ENCODE assay signal across 27 cellular contexts in genomic region chr1:47340227-47340626, GRCh38. TPM values are rescaled to one million over a fixed set of nuclear protein-coding genes. Genes with fewer than 3 reads are reported as not detected.
A peak's percentile ranks its signal among the peaks of the same experiment; 100 is the strongest.
DNase-seq lines count a peak whose midpoint lies in the region; ATAC-seq, FAIRE-seq and TF ChIP-seq lines count a peak whose summit lies in the region.
"Had no signal": no experiment of that assay in that cellular context is flagged by ENCODE, and none has a peak within 500 bp of the region (broad histone marks: within the 10 kb centered on the region; RNA-seq: fewer than 3 reads in every experiment).

No MANE protein-coding gene starts in this region.

- no peak overlapping the region for H2AK5ac ChIP-seq in H9 (ENCODE audit: insufficient read length, low read length)

- H3K27me3 ChIP-seq in H9 (ENCODE audit: insufficient read depth, low read length) = no peaks in the 10 kb centered on the region
- H3K27me3 ChIP-seq in K562 (ENCODE audit: control insufficient read depth in 2 of 2, insufficient read depth in 2 of 2, low read length in 2 of 2) = no peaks in the 10 kb centered on the region
- no peaks in the 10 kb centered on the region for H3K27me3 ChIP-seq in CD4-positive, alpha-beta T cell (ENCODE audit: control insufficient read depth, insufficient read depth, low read length)
- H3K27me3 ChIP-seq: gastroesophageal sphincter, hepatocyte, right atrium auricular region, spleen, tibial artery had no signal

- ATAC-seq in K562 = no peak
- ATAC-seq in left lobe of liver = peak; percentile 86
- no peak for ATAC-seq in CD4-positive, alpha-beta T cell (ENCODE audit: poor library complexity)
- no peak for ATAC-seq in HG03378 (IDR thresholded peaks at IDR 0.05; ENCODE audit: unreplicated experiment)
- ATAC-seq: effector memory CD8-positive, alpha-beta T cell; gastroesophageal sphincter; SK-N-SH treated with all-trans-retinoic acid at 6 μM for 48 hours had no signal

- H3K79me2 ChIP-seq in H9 (ENCODE audit: insufficient read depth, low read length) = peaks cover 4% of the 10 kb centered on the region
- H3K79me2 ChIP-seq in K562 (ENCODE audit: control insufficient read depth, insufficient read depth, low read length) = peaks cover 92% of the 10 kb centered on the region

- no peak for TF ChIP-seq POLR2A in K562 (conservative IDR thresholded peaks at IDR 0.05)

- H3T11ph ChIP-seq in H9 (ENCODE audit: low read length) = no peak overlapping the region

- no peak overlapping the region for H4K91ac ChIP-seq in H9 (ENCODE audit: insufficient read length, low read depth, low read length)

- no peaks in the 10 kb centered on the region for H3K4me1 ChIP-seq in H9 (ENCODE audit: insufficient read depth, low read length)
- H3K4me1 ChIP-seq in K562 (replicated peaks in 1 of 2; ENCODE audit: control insufficient read depth in 2 of 2, insufficient read depth in 2 of 2, low read length in 2 of 2) = peaks cover 8 to 12% of the 10 kb centered on the region in 2 experiments; a peak in 3 of 5 replicates
- H3K4me1 ChIP-seq: parathyroid adenoma had no signal

- H3K4me1 Mint-ChIP-seq in H9 (peaks cover 0 to under 1% of the 10 kb centered on the region in 2 experiments; a peak in 2 of 4 replicates), type B pancreatic cell (ENCODE audit: unreplicated experiment) (peaks cover 6% of the 10 kb centered on the region)
- H3K4me1 Mint-ChIP-seq in CD4-positive, alpha-beta T cell (ENCODE audit: low read depth) = peaks cover 23% of the 10 kb centered on the region

- no peak overlapping the region for H3K18ac ChIP-seq in H9 (ENCODE audit: insufficient read length, low read depth, low read length)

- no peak overlapping the region for H3K9ac ChIP-seq in H9 (ENCODE audit: extremely low read depth, insufficient read length, low read length)
- H3K9ac ChIP-seq in K562 (ENCODE audit: insufficient read depth in 1 of 2, low read depth in 2 of 2, low read length in 2 of 2) = no peak overlapping the region
- H3K9ac ChIP-seq: parathyroid adenoma had no signal

- no peaks in the 10 kb centered on the region for H3K27me3 Mint-ChIP-seq in H9 (ENCODE audit: low read depth)
- no peaks in the 10 kb centered on the region for H3K27me3 Mint-ChIP-seq in type B pancreatic cell
- H3K27me3 Mint-ChIP-seq in CD4-positive, alpha-beta T cell = no peaks in the 10 kb centered on the region
- H3K27me3 Mint-ChIP-seq: activated CD4-positive, alpha-beta memory T cell treated with anti-CD3 and anti-CD28 coated beads, Interleukin-2, amount 10 ng/mL, durations not matched to agents 7 days and 5 days; effector memory CD8-positive, alpha-beta T cell had no signal

- no peak overlapping the region for H4K8ac ChIP-seq in H9 (replicated peaks; ENCODE audit: insufficient read length, low read depth, low read length)

- H3K9me3 Mint-ChIP-seq in H9 (no peaks in the 10 kb centered on the region), type B pancreatic cell (no peaks in the 10 kb centered on the region)
- H3K9me3 Mint-ChIP-seq in CD4-positive, alpha-beta T cell = no peaks in the 10 kb centered on the region
- H3K9me3 Mint-ChIP-seq: activated CD4-positive, alpha-beta memory T cell treated with anti-CD3 and anti-CD28 coated beads, Interleukin-2, amount 10 ng/mL, durations not matched to agents 7 days and 5 days; effector memory CD8-positive, alpha-beta T cell; HFFc6; nephron had no signal

- intact Hi-C loops in K562 (cut with micrococcal nuclease) = no loop called here
- intact Hi-C loops in CD4-positive, alpha-beta T cell (cut with DNase I, micrococcal nuclease) = loop anchor here in 1 of 2 experiments (5.0 kb wide), 1 partner anchor 38 kb away; no protein-coding TSS in a partner anchor

- H3K79me1 ChIP-seq in H9 (ENCODE audit: insufficient read depth, low read depth, low read length, poor library complexity, severe bottlenecking) = no peaks in the 10 kb centered on the region

- H3K23ac ChIP-seq in H9 (ENCODE audit: insufficient read length, low read depth, low read length) = no peak overlapping the region

- no CpG with 5 or more reads among the region's 4 CpGs for WGBS in H9 (ENCODE audit: extremely low coverage, insufficient read length, low lambda C conversion rate)
- 61% methylated on average over 4 of the region's 4 CpGs for WGBS in K562 (ENCODE audit: insufficient coverage, low coverage, missing lambda C conversion rate)

- no peak overlapping the region for H4K5ac ChIP-seq in H9 (ENCODE audit: insufficient read length, low read depth, low read length)

- H3K4me3 ChIP-seq in K562 = no peak overlapping the region
- H3K4me3 ChIP-seq: gastroesophageal sphincter, hepatocyte, right atrium auricular region, spleen, tibial artery had no signal

- CTCF ChIA-PET in K562 (lab: Yijun Ruan, JAX; ENCODE audit: low intra/inter-chr PET ratio) = no interaction called here
- CTCF ChIA-PET in CD4-positive, alpha-beta T cell (lab: Charles Lee) = no interaction called here

- H3K27ac Mint-ChIP-seq in H9 (peak overlapping the region in 2 of 3 experiments; percentile 65 to 75; a peak in 1 of 7 replicates), type B pancreatic cell (peak overlapping the region; percentile 29)
- H3K27ac Mint-ChIP-seq in CD4-positive, alpha-beta T cell = no peak overlapping the region
- H3K27ac Mint-ChIP-seq: activated CD4-positive, alpha-beta memory T cell treated with anti-CD3 and anti-CD28 coated beads, Interleukin-2, amount 10 ng/mL, durations not matched to agents 7 days and 5 days; HFFc6; nephron had no signal

- H2BK5ac ChIP-seq in H9 (ENCODE audit: insufficient read length, low read length) = no peak overlapping the region

- no peak overlapping the region for H3K56ac ChIP-seq in H9 (ENCODE audit: insufficient read length, low read depth, low read length)

- in situ Hi-C loops in K562 (cut with MboI) = no loop called here

- H3K9me1 ChIP-seq in K562 (ENCODE audit: control insufficient read depth, insufficient read depth, low read length) = no peaks in the 10 kb centered on the region

- H3K4me3 Mint-ChIP-seq in H9 = peak overlapping the region in 1 of 2 experiments; percentile 57; a peak in 1 of 5 replicates
- H3K4me3 Mint-ChIP-seq in type B pancreatic cell = no peak overlapping the region
- H3K4me3 Mint-ChIP-seq in CD4-positive, alpha-beta T cell = no peak overlapping the region
- H3K4me3 Mint-ChIP-seq: activated CD4-positive, alpha-beta memory T cell treated with anti-CD3 and anti-CD28 coated beads, Interleukin-2, amount 10 ng/mL, durations not matched to agents 7 days and 5 days; effector memory CD8-positive, alpha-beta T cell; HFFc6; nephron had no signal

- H3K36me3 ChIP-seq in K562 (ENCODE audit: control insufficient read depth, insufficient read depth, low read length) = peaks cover 44% of the 10 kb centered on the region
- H3K36me3 ChIP-seq: gastroesophageal sphincter, right atrium auricular region, tibial artery had no signal

- H3K23me2 ChIP-seq in H9 (ENCODE audit: insufficient read length, low read depth, low read length, poor library complexity, severe bottlenecking) = no peaks in the 10 kb centered on the region

- no peak for TF ChIP-seq EP300 in K562 (IDR thresholded peaks at IDR 0.05; ENCODE audit: low read length)

- no peak for FAIRE-seq in K562 (lab: Jason Lieb, UNC)

- POLR2A ChIA-PET in K562 (lab: Yijun Ruan, JAX) = interaction anchor here (2.9 to 18.0 kb wide), 2 partner anchors 9 to 22 kb away, joined by 17 to 318 read pairs; partner anchors contain the start of gene STIL
- POLR2A ChIA-PET in CD4-positive, alpha-beta T cell (lab: Charles Lee) = no interaction called here

- TF ChIP-seq CTCF in H9 (conservative IDR thresholded peaks at IDR 0.05) (no peak), K562 (IDR thresholded peaks at IDR 0.05 in 2 of 3, conservative IDR thresholded peaks at IDR 0.05 in 1 of 3; ENCODE audit: insufficient read depth in 2 of 3, low read depth in 1 of 3, low read length in 3 of 3) (no peak), type B pancreatic cell (conservative IDR thresholded peaks at IDR 0.05) (no peak)
- TF ChIP-seq CTCF in CD4-positive, alpha-beta T cell (IDR thresholded peaks at IDR 0.05) = no peak

- H2AFZ ChIP-seq in H9 (ENCODE audit: low read length) (no peak overlapping the region), K562 (ENCODE audit: low read depth, low read length) (no peak overlapping the region)
- H2AFZ ChIP-seq: hepatocyte, parathyroid adenoma had no signal

- H2BK12ac ChIP-seq in H9 (ENCODE audit: insufficient read length, low read depth, low read length) = no peak overlapping the region

- H3K27ac ChIP-seq in H9 (ENCODE audit: insufficient read length, low read depth, low read length) = no peak overlapping the region
- no peak overlapping the region for H3K27ac ChIP-seq in K562 (ENCODE audit: extremely low read depth, low read depth, low read length)
- no peak overlapping the region for H3K27ac ChIP-seq in CD4-positive, alpha-beta T cell (ENCODE audit: low read depth, low read length)
- H3K27ac ChIP-seq: C4-2B, gastroesophageal sphincter, hepatocyte, parathyroid adenoma, right atrium auricular region, spleen, tibial artery had no signal

- no peak overlapping the region for H2BK20ac ChIP-seq in H9 (ENCODE audit: low read depth, low read length, poor library complexity, severe bottlenecking)

- no TSS peak for BruUV-seq in K562 (replicated peaks; lab: Mats Ljungman, UMichigan)

- no peak overlapping the region for H3K4ac ChIP-seq in H9 (ENCODE audit: low read depth, low read length)

- H3K36me3 Mint-ChIP-seq in H9 (ENCODE audit: insufficient read depth in 1 of 3, low read depth in 3 of 3) (peaks cover 0 to 8% (median 2%) of the 10 kb centered on the region in 3 experiments; a peak in 4 of 7 replicates), type B pancreatic cell (no peaks in the 10 kb centered on the region)
- H3K36me3 Mint-ChIP-seq in CD4-positive, alpha-beta T cell (ENCODE audit: low read depth) = peaks cover 4% of the 10 kb centered on the region

- no peak for DNase-seq in H9
- DNase-seq in K562 (ENCODE audit: extremely low read depth in 1 of 4, low spot score in 3 of 4) = no peak
- peak; percentile 39 for DNase-seq in left lobe of liver (ENCODE audit: low spot score)
- DNase-seq in type B pancreatic cell (ENCODE audit: extremely low spot score, unreplicated experiment) = no peak
- DNase-seq in CD4-positive, alpha-beta T cell = no peak
- DNase-seq in superior temporal gyrus (ENCODE audit: extremely low spot score) = no peak
- DNase-seq: activated CD4-positive, alpha-beta memory T cell treated with anti-CD3 and anti-CD28 coated beads, Interleukin-2, amount 10 ng/mL, durations not matched to agents 7 days and 5 days; activated CD8-positive, alpha-beta memory T cell treated with anti-CD3 and anti-CD28 coated beads, Interleukin-2, amount 50 U/mL, for 4 hours; activated naive CD4-positive, alpha-beta T cell treated with Interleukin-2 at 50 U/mL for 16 hours; caudate nucleus; effector memory CD8-positive, alpha-beta T cell; HFFc6; NCI-H1105; NCI-H2029; NCI-H345; Right ventricle myocardium superior; spleen; stimulated activated CD4-positive, alpha-beta T cell treated with anti-CD3 and anti-CD28 coated beads, Interleukin-2, amount 100 ng/mL, for 24 hours; tibial artery had no signal

- no peak for TF ChIP-seq RAD21 in K562 (CRISPR knock-in tag; conservative IDR thresholded peaks at IDR 0.05 in 1 of 2, IDR thresholded peaks at IDR 0.05 in 1 of 2)

- H3K9me3 ChIP-seq in H9 (ENCODE audit: control insufficient read depth, low read depth, low read length) (no peaks in the 10 kb centered on the region), K562 (replicated peaks; ENCODE audit: control insufficient read depth, insufficient read depth, low read depth, low read length) (no peaks in the 10 kb centered on the region)
- H3K9me3 ChIP-seq in CD4-positive, alpha-beta T cell (ENCODE audit: control insufficient read depth, low read length) = no peaks in the 10 kb centered on the region
- H3K9me3 ChIP-seq: gastroesophageal sphincter, right atrium auricular region, spleen, tibial artery had no signal

- H3K4me2 ChIP-seq in H9 (ENCODE audit: insufficient read depth, insufficient read length, low read length) (no peak overlapping the region), K562 (ENCODE audit: insufficient read depth, low read length) (no peak overlapping the region)
- H3K4me2 ChIP-seq: hepatocyte had no signal

- no peak overlapping the region for H2BK15ac ChIP-seq in H9 (ENCODE audit: low read depth, low read length)

- H3K14ac ChIP-seq in H9 (ENCODE audit: insufficient read depth, low read length) = no peak overlapping the region

- no peak overlapping the region for H2BK120ac ChIP-seq in H9 (ENCODE audit: low read depth, low read length, poor library complexity, severe bottlenecking)

- H4K20me1 ChIP-seq in H9 (ENCODE audit: control insufficient read depth, insufficient read depth, insufficient read length) (no peaks in the 10 kb centered on the region), K562 (replicated peaks; ENCODE audit: control insufficient read depth, insufficient read depth, low read length) (0 out of 2 replicates have a peak, but pooled peaks cover 3% of the 10 kb centered on the region)

RNA-seq across cellular contexts. Expression of gene CMPK1, which starts 6.6 kb away (rescaled TPM):
- total RNA-seq in H9 (2021) (26.3 and 28.7 TPM in 2 replicates), K562 (2014; rRNA removed) (107 TPM in 2 replicates), K562 (2014; rRNA removed; fragmentation: Illumina TruSeq; extraction: Trizol) (197 and 229 TPM in 2 replicates), K562 (2015; rRNA removed; fragmentation: Illumina TruSeq; extraction: Trizol) (175 and 194 TPM in 2 replicates), K562 (2021) (164 and 165 TPM in 2 replicates), left lobe of liver (119 TPM), type B pancreatic cell (ENCODE audit: low replicate concordance) (53.2 and 70.1 TPM in 2 replicates)
- total RNA-seq in K562 (2011; cell fraction: chromatin; rRNA removed; ENCODE audit: low replicate concordance) = 15.9 and 61.9 TPM in 2 replicates
- total RNA-seq in K562 (2011; cell fraction: nucleolus; rRNA removed) = 11.5 and 12.6 TPM in 2 replicates
- 42.5 and 72.0 TPM in 2 replicates for total RNA-seq in K562 (2011; cell fraction: nucleoplasm; rRNA removed)
- polyA plus RNA-seq in K562 (2011; rRNA removed) (70.2 and 89.2 TPM in 2 replicates), K562 (2014; fragmentation: Illumina TruSeq; extraction: Trizol) (169 and 179 TPM in 2 replicates), K562 (2014; fragmentation: Nextera tagmentation; extraction: Ambion mirVana) (10 to 100 TPM; 54.5 to 67.3 TPM), K562 (2014; rRNA removed) (116 and 126 TPM in 2 replicates)
- polyA plus RNA-seq in K562 (2011; cell fraction: cytosol; rRNA removed) = 15.0 and 29.0 TPM in 2 replicates
- 9.9 and 19.2 TPM in 2 replicates for polyA plus RNA-seq in K562 (2011; cell fraction: nucleus; rRNA removed)
- 117 and 148 TPM in 2 replicates for polyA plus RNA-seq in K562 (2012)
- polyA minus RNA-seq in K562 (2011; rRNA and poly(A)+ RNA removed) = 92.8 and 128 TPM in 2 replicates
- polyA minus RNA-seq in K562 (2011; cell fraction: cytosol; rRNA and poly(A)+ RNA removed) = 72.8 and 77.2 TPM in 2 replicates
- polyA minus RNA-seq in K562 (2011; cell fraction: nucleus; rRNA and poly(A)+ RNA removed) = 10.1 and 20.4 TPM in 2 replicates
- total RNA-seq in CD4-positive, alpha-beta T cell = 100 to 1,000 TPM; 112 TPM

RNA-seq across cellular contexts. Expression of gene STIL, which starts 26.3 kb away (rescaled TPM):
- total RNA-seq in H9 (2021) = 26.6 and 26.9 TPM in 2 replicates
- 163 and 354 TPM in 2 replicates for total RNA-seq in K562 (2011; cell fraction: chromatin; rRNA removed; ENCODE audit: low replicate concordance)
- 63.7 and 103 TPM in 2 replicates for total RNA-seq in K562 (2011; cell fraction: nucleolus; rRNA removed)
- total RNA-seq in K562 (2011; cell fraction: nucleoplasm; rRNA removed) = 154 and 164 TPM in 2 replicates
- total RNA-seq in K562 (2014; rRNA removed) = 28.8 and 35.7 TPM in 2 replicates
- 56.8 and 67.8 TPM in 2 replicates for total RNA-seq in K562 (2014; rRNA removed; fragmentation: Illumina TruSeq; extraction: Trizol)
- total RNA-seq in K562 (2015; rRNA removed; fragmentation: Illumina TruSeq; extraction: Trizol) = 49.7 and 52.0 TPM in 2 replicates
- 39.6 and 41.1 TPM in 2 replicates for total RNA-seq in K562 (2021)
- 75.0 and 77.4 TPM in 2 replicates for polyA plus RNA-seq in K562 (2011; rRNA removed)
- polyA plus RNA-seq in K562 (2011; cell fraction: cytosol; rRNA removed) = 22.5 and 40.5 TPM in 2 replicates
- polyA plus RNA-seq in K562 (2011; cell fraction: nucleus; rRNA removed) = 48.5 and 62.6 TPM in 2 replicates
- polyA plus RNA-seq in K562 (2012) = 22.3 TPM in 2 replicates
- polyA plus RNA-seq in K562 (2014; fragmentation: Illumina TruSeq; extraction: Trizol) = 43.4 and 48.1 TPM in 2 replicates
- 10 to 100 TPM; 10.5 to 17.5 TPM for polyA plus RNA-seq in K562 (2014; fragmentation: Nextera tagmentation; extraction: Ambion mirVana)
- polyA plus RNA-seq in K562 (2014; rRNA removed) = 31.3 and 33.8 TPM in 2 replicates
- polyA minus RNA-seq in K562 (2011; rRNA and poly(A)+ RNA removed) = 223 and 224 TPM in 2 replicates
- 33.9 and 37.2 TPM in 2 replicates for polyA minus RNA-seq in K562 (2011; cell fraction: cytosol; rRNA and poly(A)+ RNA removed)
- polyA minus RNA-seq in K562 (2011; cell fraction: nucleus; rRNA and poly(A)+ RNA removed) = 34.7 and 68.2 TPM in 2 replicates
- 0.33 TPM for total RNA-seq in left lobe of liver
- 7.4 and 19.7 TPM in 2 replicates for total RNA-seq in type B pancreatic cell (ENCODE audit: low replicate concordance)
- total RNA-seq in CD4-positive, alpha-beta T cell = 1 to 10 TPM; 1.7 to 2.1 TPM
